Comparison of ENCODE assay signal across 22 cellular contexts in the genomic region with DNA sequence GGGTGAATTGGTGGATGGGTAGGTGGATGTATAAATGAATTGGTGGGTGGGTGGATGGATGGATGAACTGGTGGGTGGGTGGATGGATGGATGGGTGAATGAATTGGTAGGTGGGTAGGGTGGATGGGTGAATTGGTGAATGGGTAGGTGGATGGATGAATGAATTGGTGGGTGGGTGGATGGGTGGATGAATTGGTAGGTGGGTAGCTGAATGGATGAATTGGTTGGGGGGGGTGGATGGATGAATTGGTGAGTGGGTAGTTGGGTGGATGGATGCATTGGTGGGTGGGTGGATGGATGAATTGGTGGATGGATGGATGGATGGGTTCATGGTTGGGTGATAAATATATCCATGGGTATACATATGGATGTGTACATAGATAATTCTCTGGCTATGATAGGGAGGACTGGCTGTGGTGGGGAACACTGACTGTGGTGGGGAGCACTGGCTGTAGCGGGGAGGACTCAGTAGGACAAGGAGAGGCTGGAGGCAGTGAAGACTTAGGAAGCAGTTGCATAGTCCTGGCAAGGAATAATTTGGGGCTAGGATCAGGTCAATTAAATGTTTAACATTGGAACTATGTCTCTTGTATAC. TPM values are rescaled to one million over a fixed set of nuclear protein-coding genes. Genes with fewer than 3 reads are reported as not detected.
A peak's percentile ranks its signal among the peaks of the same experiment; 100 is the strongest.
DNase-seq lines count a peak whose midpoint lies in the region; ATAC-seq, FAIRE-seq and TF ChIP-seq lines count a peak whose summit lies in the region.
"Had no signal": no experiment of that assay in that cellular context is flagged by ENCODE, and none has a peak within 500 bp of the region (broad histone marks: within the 10 kb centered on the region; RNA-seq: fewer than 3 reads in every experiment).

No MANE protein-coding gene starts in this region.

- no peak overlapping the region for H3K9ac ChIP-seq in astrocyte (ENCODE audit: low read length)

- ATAC-seq in HG02885 (IDR thresholded peaks at IDR 0.05; ENCODE audit: poor library complexity, unreplicated experiment) = no peak
- ATAC-seq: esophagus mucosa, lower lobe of right lung had no signal

- H3K4me3 Mint-ChIP-seq in HFFc6 (peak overlapping the region; percentile 3; the same call in 1 of the 2 replicates), astrocyte (ENCODE audit: unreplicated experiment) (no peak overlapping the region), nephron progenitor cell (no peak overlapping the region)
- H3K4me3 Mint-ChIP-seq: activated naive CD8-positive, alpha-beta T cell treated with anti-CD3 and anti-CD28 coated beads for 36 hours; CD14-positive monocyte; stimulated activated naive CD8-positive, alpha-beta T cell treated with anti-CD3 and anti-CD28 coated beads, Interleukin-15, Interleukin-2, amounts not matched to agents 100 ng/mL and 50 ng/mL, for 24 hours; type B pancreatic cell had no signal

- peaks cover 4% of the 10 kb centered on the region for H4K20me1 ChIP-seq in astrocyte (ENCODE audit: insufficient read depth, low read length)

- H3K9me3 Mint-ChIP-seq in HFFc6 (no peaks in the 10 kb centered on the region), astrocyte (ENCODE audit: unreplicated experiment) (no peaks in the 10 kb centered on the region), nephron progenitor cell (no peaks in the 10 kb centered on the region)
- H3K9me3 Mint-ChIP-seq: type B pancreatic cell had no signal

- H3K4me1 Mint-ChIP-seq in HFFc6 (ENCODE audit: low read depth) (peaks cover 71% of the 10 kb centered on the region), astrocyte (ENCODE audit: low read depth, unreplicated experiment) (peaks cover 22% of the 10 kb centered on the region), nephron progenitor cell (peaks cover 21% of the 10 kb centered on the region)

- H3K4me1 ChIP-seq in ACC112 (ENCODE audit: control insufficient read depth, insufficient read depth, low read length, unreplicated experiment) (peaks cover 32% of the 10 kb centered on the region), astrocyte (ENCODE audit: insufficient read depth, low read length) (peaks cover 25% of the 10 kb centered on the region)

- H3K9me3 ChIP-seq in astrocyte (ENCODE audit: insufficient read depth, low read depth, low read length) = no peaks in the 10 kb centered on the region
- H3K9me3 ChIP-seq: lower lobe of right lung had no signal

- H3K27me3 Mint-ChIP-seq in HFFc6 (ENCODE audit: insufficient read depth) (peaks cover 1% of the 10 kb centered on the region; the same call in 1 of the 2 replicates), astrocyte (ENCODE audit: low read depth, unreplicated experiment) (no peaks in the 10 kb centered on the region), nephron progenitor cell (ENCODE audit: low read depth, poor library complexity) (peaks cover 4% of the 10 kb centered on the region)
- H3K27me3 Mint-ChIP-seq: activated naive CD8-positive, alpha-beta T cell treated with anti-CD3 and anti-CD28 coated beads for 36 hours; stimulated activated naive CD8-positive, alpha-beta T cell treated with anti-CD3 and anti-CD28 coated beads, Interleukin-15, Interleukin-2, amounts not matched to agents 100 ng/mL and 50 ng/mL, for 24 hours; type B pancreatic cell had no signal

- H3K79me2 ChIP-seq in ACC112 (ENCODE audit: control insufficient read depth, insufficient read depth, low read length, unreplicated experiment) (peaks cover 76% of the 10 kb centered on the region), astrocyte (ENCODE audit: insufficient read depth, low read length) (peaks cover 58% of the 10 kb centered on the region)

- H3K36me3 Mint-ChIP-seq in HFFc6 (ENCODE audit: low read depth) (peaks cover 22% of the 10 kb centered on the region), astrocyte (ENCODE audit: low read depth, unreplicated experiment) (peaks cover 3% of the 10 kb centered on the region), nephron progenitor cell (ENCODE audit: low read depth) (peaks cover 20% of the 10 kb centered on the region)

- FAIRE-seq in astrocyte (lab: Jason Lieb, UNC) = no peak
- FAIRE-seq: kidney, TTC549 had no signal

- H3K4me2 ChIP-seq in astrocyte (ENCODE audit: low read length) = peak overlapping the region; percentile 75

- H3K4me3 ChIP-seq in ACC112 (ENCODE audit: low read depth, low read length) (peak overlapping the region; percentile 30; the same call in 1 of the 2 replicates), astrocyte (ENCODE audit: insufficient read depth, low read depth, low read length) (no peak overlapping the region)
- H3K4me3 ChIP-seq: lower lobe of right lung had no signal

- H3K27me3 ChIP-seq in ACC112 (ENCODE audit: insufficient read depth, low read length) (no peaks in the 10 kb centered on the region), astrocyte (ENCODE audit: insufficient read depth, low read length) (no peaks in the 10 kb centered on the region)

- H3K27ac ChIP-seq in ACC112 (ENCODE audit: low read depth, low read length) = peak overlapping the region; percentile 72
- H3K27ac ChIP-seq in astrocyte (ENCODE audit: low read depth, low read length) = peak overlapping the region; percentile 78
- H3K27ac ChIP-seq: lower lobe of right lung had no signal

- H2AFZ ChIP-seq in ACC112 (ENCODE audit: low read length, unreplicated experiment) (no peak overlapping the region), astrocyte (ENCODE audit: low read depth, low read length) (no peak overlapping the region)

- peaks cover 8% of the 10 kb centered on the region; the same call in 1 of the 2 replicates for H3K36me3 ChIP-seq in ACC112 (ENCODE audit: insufficient read depth, low read length)
- H3K36me3 ChIP-seq in astrocyte (ENCODE audit: insufficient read depth, low read length) = no peaks in the 10 kb centered on the region

- peak overlapping the region; percentile 83 for H3K27ac Mint-ChIP-seq in HFFc6
- peak overlapping the region; percentile 34 for H3K27ac Mint-ChIP-seq in astrocyte (ENCODE audit: unreplicated experiment)
- peak overlapping the region; percentile 17 for H3K27ac Mint-ChIP-seq in nephron progenitor cell
- H3K27ac Mint-ChIP-seq: activated naive CD8-positive, alpha-beta T cell treated with anti-CD3 and anti-CD28 coated beads for 36 hours; stimulated activated naive CD8-positive, alpha-beta T cell treated with anti-CD3 and anti-CD28 coated beads, Interleukin-15, Interleukin-2, amounts not matched to agents 100 ng/mL and 50 ng/mL, for 24 hours; type B pancreatic cell had no signal

- no peak for DNase-seq in HFFc6
- no peak for DNase-seq in astrocyte (ENCODE audit: low read depth)
- no peak for DNase-seq in nephron progenitor cell
- DNase-seq in NCI-H146 (lab: John Stamatoyannopoulos, UW) = no peak
- no peak for DNase-seq in DMS153 (lab: John Stamatoyannopoulos, UW)
- no peak for DNase-seq in T-helper 9 cell
- DNase-seq: activated naive CD8-positive, alpha-beta T cell treated with anti-CD3 and anti-CD28 coated beads for 36 hours; effector memory CD4-positive, alpha-beta T cell; GOT3; kidney; lower lobe of right lung; NCI-H1436 treated with DMSO at 0.1 percent for 48 hours; NCI-H524; RPMI8226; stimulated activated CD4-positive, alpha-beta T cell treated with anti-CD3 and anti-CD28 coated beads, Interleukin-4, amount 100 ng/mL, for 4 hours had no signal

- TF ChIP-seq CTCF in HFFc6 (IDR thresholded peaks at IDR 0.05) (no peak), astrocyte (IDR thresholded peaks at IDR 0.05; ENCODE audit: insufficient read depth, low read depth, low read length) (no peak), nephron progenitor cell (IDR thresholded peaks at IDR 0.05) (no peak)

RNA-seq across cellular contexts. Expression of a gene that starts 54.4 kb away (rescaled TPM):
- 10 to 100 TPM; 49.3 to 63.6 (median 57.1) TPM for total RNA-seq in HFFc6 (2021; fragmentation: NEBNext Ultra II Directional; extraction: Animal tissue kit (Norgen Biotek cat#: 25700))
- total RNA-seq in astrocyte = 42.1 and 45.4 TPM in 2 replicates

Comparison
In these comparisons a context has a peak if more than half of its experiments do, and no peak if none do; other contexts are left out.
1. H3K27ac Mint-ChIP-seq: peak in every context shown above with its lines; median percentile 83 in HFFc6; 34 in astrocyte; 17 in nephron progenitor cell.